ENCODE assay signal across 22 cellular contexts in the genomic region with DNA sequence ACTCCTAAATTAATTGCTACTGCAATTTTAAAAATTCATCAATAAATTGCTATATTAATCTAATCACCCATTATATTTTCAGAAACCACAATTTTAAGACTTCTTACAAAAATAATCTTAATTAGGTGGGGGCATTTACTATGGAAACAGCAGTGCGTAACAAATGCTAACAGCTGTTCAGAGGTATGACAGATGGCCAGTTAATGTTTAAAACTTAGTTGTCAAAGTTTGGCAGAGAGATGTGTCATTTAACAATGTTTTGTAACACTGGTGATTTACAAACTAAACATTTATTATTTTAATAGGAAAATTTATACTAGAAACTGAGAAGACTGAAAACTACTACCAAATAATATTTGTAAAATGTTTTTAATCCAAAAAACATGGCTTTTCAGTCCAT.
"Had no signal": no experiment of that assay in that cellular context is flagged by ENCODE, and none has a peak within 500 bp of the region (broad histone marks: within the 10 kb centered on the region; RNA-seq: fewer than 3 reads in every experiment).

No MANE protein-coding gene starts in this region.

- H3K4me3 ChIP-seq: coronary artery, esophagus muscularis mucosa, lower lobe of right lung, pancreas, thyroid gland had no signal

- ATAC-seq: activated naive CD4-positive, alpha-beta T cell treated with anti-CD3 and anti-CD28 coated beads, Interleukin-2, amount 50 U/mL, for 72 hours; activated T-cell treated with anti-CD3 and anti-CD28 coated beads, Interleukin-2, amount 50 U/mL, for 72 hours; left colon; lower lobe of right lung; pancreas; stimulated activated naive B cell treated with anti-CD40 and anti-IgM and Interleukin-4, amounts not matched to agents 10 μg/mL and 1 μg/mL and 100 μg/mL, for 72 hours had no signal

- H3K9me3 ChIP-seq: esophagus muscularis mucosa, lower lobe of right lung, pancreas, thyroid gland had no signal

- DNase-seq: activated CD4-positive, alpha-beta T cell treated with anti-CD3 and anti-CD28 coated beads, Interleukin-2, amount 10 ng/mL, durations not matched to agents 7 days and 5 days; activated CD8-positive, alpha-beta memory T cell treated with anti-CD3 and anti-CD28 coated beads, Interleukin-2, amount 50 U/mL, for 48 hours; activated gamma-delta T cell; activated T-cell treated with anti-CD3 and anti-CD28 coated beads, Interleukin-2, amount 50 U/mL, for 72 hours; amygdala; central memory CD4-positive, alpha-beta T cell; effector CD4-positive, alpha-beta T cell; head of caudate nucleus; left colon; lower lobe of right lung; naive B cell; pancreas; retina; stimulated activated CD4-positive, alpha-beta T cell treated with anti-CD3 and anti-CD28 coated beads, Interleukin-4, amount 100 ng/mL, for 1 hour; stimulated activated naive B cell treated with anti-CD40 and anti-IgM and Interleukin-4, amounts not matched to agents 10 μg/mL and 1 μg/mL and 100 μg/mL, for 72 hours; thyroid gland had no signal

- H3K36me3 ChIP-seq: esophagus muscularis mucosa, lower lobe of right lung, pancreas, thyroid gland had no signal

- H3K36me3 Mint-ChIP-seq: activated naive CD4-positive, alpha-beta T cell treated with anti-CD3 and anti-CD28 coated beads, Interleukin-2, amount 50 U/mL, for 72 hours had no signal

- H3K4me1 ChIP-seq: lower lobe of right lung, pancreas had no signal

- H3K4me1 Mint-ChIP-seq: activated CD4-positive, alpha-beta T cell treated with anti-CD3 and anti-CD28 coated beads, Interleukin-2, amount 10 ng/mL, durations not matched to agents 7 days and 5 days; mesothelial cell of epicardium had no signal

- H3K4me3 Mint-ChIP-seq: activated CD4-positive, alpha-beta T cell treated with anti-CD3 and anti-CD28 coated beads, Interleukin-2, amount 10 ng/mL, durations not matched to agents 7 days and 5 days; activated T-cell treated with anti-CD3 and anti-CD28 coated beads, Interleukin-2, amount 50 U/mL, for 72 hours; brain; mesothelial cell of epicardium; naive B cell; stimulated activated naive B cell treated with anti-CD40 and anti-IgM and Interleukin-4, amounts not matched to agents 10 μg/mL and 1 μg/mL and 100 μg/mL, for 72 hours; T-helper 2 cell treated with Interferon-gamma antibody and Interleukin-4, amounts not matched to agents 5 μg/mL and 100 μg/mL, for 36 hours had no signal

- H3K9me3 Mint-ChIP-seq: activated CD4-positive, alpha-beta T cell treated with anti-CD3 and anti-CD28 coated beads, Interleukin-2, amount 10 ng/mL, durations not matched to agents 7 days and 5 days; activated naive CD4-positive, alpha-beta T cell treated with anti-CD3 and anti-CD28 coated beads, Interleukin-2, amount 50 U/mL, for 72 hours; activated T-cell treated with anti-CD3 and anti-CD28 coated beads, Interleukin-2, amount 50 U/mL, for 72 hours; stimulated activated naive B cell treated with anti-CD40 and anti-IgM and Interleukin-4, amounts not matched to agents 10 μg/mL and 1 μg/mL and 100 μg/mL, for 72 hours; T-helper 2 cell treated with Interferon-gamma antibody and Interleukin-4, amounts not matched to agents 5 μg/mL and 100 μg/mL, for 36 hours had no signal

- H3K27me3 ChIP-seq: esophagus muscularis mucosa, pancreas, thyroid gland had no signal

- H3K27ac ChIP-seq: esophagus muscularis mucosa, lower lobe of right lung, pancreas, thyroid gland had no signal

- H3K27ac Mint-ChIP-seq: activated CD4-positive, alpha-beta T cell treated with anti-CD3 and anti-CD28 coated beads, Interleukin-2, amount 10 ng/mL, durations not matched to agents 7 days and 5 days; activated naive CD4-positive, alpha-beta T cell treated with anti-CD3 and anti-CD28 coated beads, Interleukin-2, amount 50 U/mL, for 72 hours; activated T-cell treated with anti-CD3 and anti-CD28 coated beads, Interleukin-2, amount 50 U/mL, for 72 hours; mesothelial cell of epicardium; stimulated activated naive B cell treated with anti-CD40 and anti-IgM and Interleukin-4, amounts not matched to agents 10 μg/mL and 1 μg/mL and 100 μg/mL, for 72 hours; T-helper 2 cell treated with Interferon-gamma antibody and Interleukin-4, amounts not matched to agents 5 μg/mL and 100 μg/mL, for 36 hours had no signal

- H3K27me3 Mint-ChIP-seq: activated CD4-positive, alpha-beta T cell treated with anti-CD3 and anti-CD28 coated beads, Interleukin-2, amount 10 ng/mL, durations not matched to agents 7 days and 5 days; naive B cell; stimulated activated naive B cell treated with anti-CD40 and anti-IgM and Interleukin-4, amounts not matched to agents 10 μg/mL and 1 μg/mL and 100 μg/mL, for 72 hours had no signal
